ENCODE assay signal across 1 cellular context in the genomic region with DNA sequence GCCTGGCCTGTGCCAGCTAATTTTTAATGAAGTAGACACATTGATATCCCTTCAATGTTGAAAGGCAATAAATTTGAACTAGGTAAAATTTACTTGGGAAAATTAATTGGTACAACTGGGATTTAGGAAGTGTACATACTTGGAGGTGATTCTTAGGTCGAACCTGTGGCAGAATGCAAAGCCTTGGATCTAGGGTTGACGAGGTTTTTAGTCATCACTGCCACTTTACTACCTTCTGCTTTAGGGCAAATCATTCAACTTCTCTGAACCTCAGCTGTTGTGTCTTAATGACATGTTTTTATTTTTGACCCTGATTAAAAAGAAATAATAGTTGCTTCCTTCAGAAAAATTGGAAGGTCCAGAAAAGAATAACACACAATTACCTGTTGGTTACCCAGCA.
TF ChIP-seq lines count a peak whose summit lies in the region.

No MANE protein-coding gene starts in this region.

TF ChIP-seq in HepG2, 621 proteins besides CTCF, POLR2A, EP300 and RAD21:
- TF ChIP-seq NFE2L2 (IDR thresholded peaks at IDR 0.05; ENCODE audit: low read length) (no peak), HOMEZ (CRISPR knock-in tag; IDR thresholded peaks at IDR 0.05; ENCODE audit: low read depth) (no peak), ZNF251 (CRISPR knock-in tag; IDR thresholded peaks at IDR 0.05) (no peak), GATAD1 (CRISPR knock-in tag; IDR thresholded peaks at IDR 0.05) (no peak), HHEX (CRISPR knock-in tag; IDR thresholded peaks at IDR 0.05) (no peak), CBX5 (CRISPR knock-in tag; IDR thresholded peaks at IDR 0.05; ENCODE audit: borderline replicate concordance) (no peak), NFE2 (CRISPR knock-in tag; IDR thresholded peaks at IDR 0.05) (no peak), BHLHE40 (IDR thresholded peaks at IDR 0.05; ENCODE audit: low read length) (no peak), MED1 (CRISPR knock-in tag; IDR thresholded peaks at IDR 0.05) (no peak)
